In genomic region chr10:31697271-31698168, GRCh38 we compare ENCODE assay signal across 8 cellular contexts.
DNase-seq lines count a peak whose midpoint lies in the region; ATAC-seq and TF ChIP-seq lines count a peak whose summit lies in the region.

No MANE protein-coding gene starts in this region.

- H2AK5ac ChIP-seq in H9 (ENCODE audit: insufficient read length, low read length), result no peak overlapping the region

- no peaks in the 10 kb centered on the region for H3F3A ChIP-seq in MM.1S (ENCODE audit: insufficient read depth, low read length)

- H3K4me1 Mint-ChIP-seq in glutamatergic neuron (ENCODE audit: low read depth, unreplicated experiment) (peaks cover 22% of the 10 kb centered on the region), H9 (peaks cover 43 to 51% of the 10 kb centered on the region in 2 experiments)

- TF ChIP-seq CTCF in glutamatergic neuron (IDR thresholded peaks at IDR 0.05; ENCODE audit: partially characterized antibody, unreplicated experiment), result no peak
- no peak for TF ChIP-seq CTCF in H9 (conservative IDR thresholded peaks at IDR 0.05)
- TF ChIP-seq CTCF in GM13976 (IDR thresholded peaks at IDR 0.05; ENCODE audit: borderline replicate concordance, control extremely low read depth, extremely low read depth, insufficient read depth, missing control alignments), result no peak
- TF ChIP-seq CTCF in MM.1S (IDR thresholded peaks at IDR 0.05; ENCODE audit: low read length), result no peak

- no peak overlapping the region for H3K27ac ChIP-seq in H9 (ENCODE audit: insufficient read length, low read depth, low read length)
- H3K27ac ChIP-seq in MM.1S (ENCODE audit: low read length), result no peak overlapping the region

- H3K27me3 Mint-ChIP-seq in glutamatergic neuron (ENCODE audit: unreplicated experiment) (no peaks in the 10 kb centered on the region), H9 (ENCODE audit: low read depth) (no peaks in the 10 kb centered on the region)

- H3K27ac Mint-ChIP-seq in glutamatergic neuron (ENCODE audit: unreplicated experiment) (peak overlapping the region; percentile 78), H9 (peak overlapping the region in 1 of 3 experiments; percentile 35; a peak in 2 of 7 replicates)

- no peak overlapping the region for H4K91ac ChIP-seq in H9 (ENCODE audit: insufficient read length, low read depth, low read length)

- in situ Hi-C loops in GM13976 (cut with MboI; ENCODE audit: low sequenced_read_pairs, unreplicated experiment), result no loop called here

- H2BK20ac ChIP-seq in H9 (ENCODE audit: low read depth, low read length, poor library complexity, severe bottlenecking), result no peak overlapping the region

- no peaks in the 10 kb centered on the region for H3K27me3 ChIP-seq in H9 (ENCODE audit: insufficient read depth, low read length)
- H3K27me3 ChIP-seq in MM.1S (replicated peaks; ENCODE audit: insufficient read depth, low read length), result no peaks in the 10 kb centered on the region

- no peaks in the 10 kb centered on the region for H3K79me1 ChIP-seq in H9 (ENCODE audit: insufficient read depth, low read depth, low read length, poor library complexity, severe bottlenecking)

- H3K79me2 ChIP-seq in H9 (ENCODE audit: insufficient read depth, low read length) (no peaks in the 10 kb centered on the region), MM.1S (ENCODE audit: low read length) (no peaks in the 10 kb centered on the region)

- H2BK5ac ChIP-seq in H9 (ENCODE audit: insufficient read length, low read length), result no peak overlapping the region

- H3K4me3 Mint-ChIP-seq in glutamatergic neuron (ENCODE audit: unreplicated experiment) (no peak overlapping the region), H9 (no peak overlapping the region)

- no peaks in the 10 kb centered on the region for H4K20me1 ChIP-seq in H9 (ENCODE audit: control insufficient read depth, insufficient read depth, insufficient read length)
- H4K20me1 ChIP-seq in MM.1S (ENCODE audit: insufficient read depth, low read length), result no peaks in the 10 kb centered on the region

- no peak overlapping the region for H3K14ac ChIP-seq in H9 (ENCODE audit: insufficient read depth, low read length)

- no peak overlapping the region for H2BK15ac ChIP-seq in H9 (ENCODE audit: low read depth, low read length)

- no peak overlapping the region for H4K8ac ChIP-seq in H9 (replicated peaks; ENCODE audit: insufficient read length, low read depth, low read length)

- ATAC-seq in HG02623 (IDR thresholded peaks at IDR 0.05; ENCODE audit: unreplicated experiment), result no peak

- H3K4me1 ChIP-seq in H9 (ENCODE audit: insufficient read depth, low read length) (peaks cover 10% of the 10 kb centered on the region; the same call in 1 of the 2 replicates), MM.1S (ENCODE audit: low read length) (no peaks in the 10 kb centered on the region)

- H3K36me3 Mint-ChIP-seq in glutamatergic neuron (ENCODE audit: unreplicated experiment) (peaks cover 15% of the 10 kb centered on the region), H9 (ENCODE audit: insufficient read depth in 1 of 3, low read depth in 3 of 3) (peaks cover 5 to 10% (median 8%) of the 10 kb centered on the region in 3 experiments)

- intact Hi-C loops in posterior vena cava (cut with DNase I), result no loop called here

- H3K23me2 ChIP-seq in H9 (ENCODE audit: insufficient read length, low read depth, low read length, poor library complexity, severe bottlenecking), result no peaks in the 10 kb centered on the region

- no peak overlapping the region for H3K56ac ChIP-seq in H9 (ENCODE audit: insufficient read length, low read depth, low read length)

- H2BK12ac ChIP-seq in H9 (ENCODE audit: insufficient read length, low read depth, low read length), result no peak overlapping the region

- H3T11ph ChIP-seq in H9 (ENCODE audit: low read length), result no peak overlapping the region

- H3K9me2 ChIP-seq in MM.1S (replicated peaks; ENCODE audit: insufficient read depth, low read length), result no peaks in the 10 kb centered on the region

- no peak overlapping the region for H4K5ac ChIP-seq in H9 (ENCODE audit: insufficient read length, low read depth, low read length)

- no peak overlapping the region for H2BK120ac ChIP-seq in H9 (ENCODE audit: low read depth, low read length, poor library complexity, severe bottlenecking)

- no peaks in the 10 kb centered on the region for H3K36me3 ChIP-seq in MM.1S (replicated peaks; ENCODE audit: insufficient read depth, low read length)

- H3K9ac ChIP-seq in H9 (ENCODE audit: extremely low read depth, insufficient read length, low read length) (no peak overlapping the region), MM.1S (ENCODE audit: low read length) (no peak overlapping the region)

- no peak overlapping the region for H3K4me3 ChIP-seq in MM.1S (ENCODE audit: low read length)

- H3K4me2 ChIP-seq in H9 (ENCODE audit: insufficient read depth, insufficient read length, low read length) (no peak overlapping the region), MM.1S (ENCODE audit: low read depth, low read length) (no peak overlapping the region)

- H3K18ac ChIP-seq in H9 (ENCODE audit: insufficient read length, low read depth, low read length), result no peak overlapping the region

- H2AFZ ChIP-seq in H9 (ENCODE audit: low read length) (no peak overlapping the region), MM.1S (ENCODE audit: low read length) (no peak overlapping the region)

- H3K9me3 ChIP-seq in H9 (ENCODE audit: control insufficient read depth, low read depth, low read length) (peaks cover 6% of the 10 kb centered on the region), MM.1S (replicated peaks; ENCODE audit: insufficient read depth, low read length) (no peaks in the 10 kb centered on the region)

- DNase-seq in COR-L47 (lab: John Stamatoyannopoulos, UW), result peak; percentile 33
- peak; percentile 27 for DNase-seq in SHP77 treated with DMSO at 0.1 percent for 48 hours (lab: John Stamatoyannopoulos, UW)
- DNase-seq in glutamatergic neuron, result no peak
- DNase-seq in posterior vena cava (ENCODE audit: low spot score), result peak; percentile 98
- DNase-seq in H9, result no peak
- DNase-seq in GM13976 (ENCODE audit: low spot score), result no peak
- DNase-seq in MM.1S, result no peak

- H3K4ac ChIP-seq in H9 (ENCODE audit: low read depth, low read length), result no peak overlapping the region

- WGBS in H9 (ENCODE audit: extremely low coverage, insufficient read length, low lambda C conversion rate), result no CpG with 5 or more reads among the region's 19 CpGs

- peaks cover 9% of the 10 kb centered on the region for H3K9me3 Mint-ChIP-seq in glutamatergic neuron (ENCODE audit: unreplicated experiment)
- peaks cover 13 to 14% of the 10 kb centered on the region in 2 experiments for H3K9me3 Mint-ChIP-seq in H9

- no peak overlapping the region for H3K23ac ChIP-seq in H9 (ENCODE audit: insufficient read length, low read depth, low read length)

Comparison
In these comparisons a context has a peak if more than half of its experiments do, and no peak if none do; other contexts are left out.
1. DNase-seq: peak in COR-L47 (single experiment), SHP77 treated with DMSO at 0.1 percent for 48 hours (single experiment) and posterior vena cava (single experiment); none in glutamatergic neuron (single experiment), H9 (single experiment), GM13976 (single experiment) and MM.1S (single experiment).